ENCODE assay signal across 1 cellular context in the genomic region with DNA sequence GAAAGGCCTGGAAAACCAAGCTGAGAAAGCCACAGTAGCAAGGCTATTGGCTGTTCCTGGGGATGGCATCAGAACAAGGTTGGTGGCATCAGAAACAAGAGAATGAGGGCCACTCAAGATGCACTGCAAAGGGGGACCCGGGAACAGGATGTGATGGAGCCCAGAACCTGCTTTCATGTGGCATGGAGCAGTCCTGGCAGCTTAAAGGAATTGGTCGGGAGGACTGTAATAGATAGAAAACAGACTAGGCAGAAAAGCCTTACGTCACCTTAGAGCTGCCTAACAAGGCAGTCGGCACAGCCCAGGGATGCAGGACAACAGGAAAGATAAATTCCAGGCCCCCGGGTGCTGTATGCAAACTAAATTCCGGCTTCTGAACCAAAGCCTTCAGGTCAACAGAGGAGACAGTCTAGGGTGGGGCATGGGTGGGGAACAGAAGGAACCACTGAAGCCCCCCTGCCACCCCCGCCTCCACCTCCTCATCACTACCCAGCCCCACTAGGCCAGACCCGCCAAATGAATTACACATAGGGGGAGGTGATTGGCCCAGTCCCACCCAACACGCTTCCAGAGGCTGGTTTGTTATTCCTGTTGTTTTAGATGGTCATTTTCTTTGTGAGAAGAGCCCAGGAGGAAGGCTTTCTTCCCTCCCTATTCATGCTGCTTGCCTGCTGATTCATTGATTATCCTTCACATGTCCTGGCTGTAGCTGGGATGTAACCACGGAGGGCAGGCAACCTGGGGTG.
TF ChIP-seq lines count a peak whose summit lies in the region.

No MANE protein-coding gene starts in this region.

TF ChIP-seq in H1, 55 proteins besides CTCF, POLR2A, EP300 and RAD21:
- TF ChIP-seq NRF1 (IDR thresholded peaks at IDR 0.05; ENCODE audit: low read depth, low read length) (no peak), RNF2 (IDR thresholded peaks at IDR 0.05; ENCODE audit: borderline replicate concordance, low read depth, low read length, missing control alignments, poor library complexity, severe bottlenecking) (no peak), RFX5 (IDR thresholded peaks at IDR 0.05; ENCODE audit: borderline replicate concordance, low read depth, low read length) (no peak), TEAD4 (IDR thresholded peaks at IDR 0.05; ENCODE audit: low read depth, low read length) (peak; percentile 56; the same call in 1 of the 2 replicates)
